16 cellular contexts compared by ENCODE assay signal in the genomic region with DNA sequence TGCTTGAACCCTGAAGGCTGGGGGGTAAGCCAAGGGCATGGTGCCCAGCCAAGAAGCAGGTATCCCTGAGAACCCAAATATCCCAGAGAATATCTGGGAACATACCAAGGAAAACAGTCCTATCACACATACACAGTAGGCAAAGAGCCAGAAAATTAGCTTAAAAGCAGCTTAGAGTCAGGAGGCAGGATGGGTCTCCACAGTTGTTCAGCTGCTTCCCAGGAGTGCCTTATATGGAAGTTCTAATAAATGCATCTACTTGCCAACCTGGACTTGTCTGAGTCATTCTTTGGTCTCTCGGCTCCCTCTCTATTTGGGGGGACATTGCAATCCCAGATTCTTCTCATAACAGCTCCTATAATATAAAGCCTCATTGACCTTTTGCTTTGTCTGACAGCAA. TPM values are rescaled to one million over a fixed set of nuclear protein-coding genes. Genes with fewer than 3 reads are reported as not detected.
DNase-seq lines count a peak whose midpoint lies in the region; ATAC-seq and TF ChIP-seq lines count a peak whose summit lies in the region.
"Had no signal": no experiment of that assay in that cellular context is flagged by ENCODE, and none has a peak within 500 bp of the region (broad histone marks: within the 10 kb centered on the region; RNA-seq: fewer than 3 reads in every experiment).

No MANE protein-coding gene starts in this region.

- TF ChIP-seq CTCF in coronary artery (IDR thresholded peaks at IDR 0.05) (no peak), left lung (IDR thresholded peaks at IDR 0.05) (no peak)

- no peaks in the 10 kb centered on the region for H3K9me3 ChIP-seq in left lung

- no peak for ATAC-seq in HG02938 (IDR thresholded peaks at IDR 0.05; ENCODE audit: unreplicated experiment)
- ATAC-seq in left lung = no peak
- ATAC-seq: natural killer cell, T-helper 17 cell had no signal

- no peaks in the 10 kb centered on the region for H3K27me3 ChIP-seq in left lung

- H3K4me1 ChIP-seq in left lung = no peaks in the 10 kb centered on the region

- no peak overlapping the region for H3K4me3 ChIP-seq in coronary artery
- no peak overlapping the region for H3K4me3 ChIP-seq in left lung

- intact Hi-C loops in left lung (cut with DNase I) = no loop called here

- peaks cover 0 to 59% of the 10 kb centered on the region in 2 donors for H3K36me3 ChIP-seq in left lung

- peak overlapping the region; percentile 6 to 27 for H3K27ac ChIP-seq in coronary artery
- no peak overlapping the region for H3K27ac ChIP-seq in left lung
- H3K27ac ChIP-seq: 22Rv1 had no signal

- peak; percentile 44 for DNase-seq in DMS 273 (lab: John Stamatoyannopoulos, UW; ENCODE audit: unreplicated experiment)
- DNase-seq in DMS 273 treated with DMSO at 0.1 percent for 48 hours (lab: John Stamatoyannopoulos, UW) = no peak
- DNase-seq in NCI-H446 treated with DMSO at 0.1 percent for 48 hours (lab: John Stamatoyannopoulos, UW) = peak; percentile 29
- no peak for DNase-seq in coronary artery (ENCODE audit: low spot score)
- DNase-seq in renal cortical epithelial cell (ENCODE audit: low read depth) = peak; percentile 84
- DNase-seq in NCI-H187 (lab: John Stamatoyannopoulos, UW) = no peak
- no peak for DNase-seq in left lung
- DNase-seq: amniotic stem cell; DMS79; natural killer cell; NCI-H1417; SHP77 treated with DMSO at 0.1 percent for 48 hours; stimulated activated naive CD4-positive, alpha-beta T cell treated with Interleukin-2 at 50 U/mL for 16 hours; T-helper 17 cell had no signal

RNA-seq across cellular contexts. Expression of a gene that starts 9.0 kb away (rescaled TPM):
- total RNA-seq in renal cortical epithelial cell (1.2 and 5.7 TPM in 2 replicates), left lung (1 to 10 TPM; 1.7 to 2.6 TPM)

RNA-seq across cellular contexts. Expression of a gene that starts 10.0 kb away (rescaled TPM):
- total RNA-seq in renal cortical epithelial cell (35.6 and 57.3 TPM in 2 replicates), left lung (10 to 100 TPM; 15.8 to 21.2 TPM)

RNA-seq across cellular contexts. Expression of a gene that starts 10.1 kb away (rescaled TPM):
- total RNA-seq in renal cortical epithelial cell (136 and 162 TPM in 2 replicates), left lung (10 to 100 TPM; 41.6 to 53.3 TPM)

Comparison
In these comparisons a context has a peak if more than half of its experiments do, and no peak if none do; other contexts are left out.
1. DNase-seq: peak in DMS 273 (single experiment), NCI-H446 treated with DMSO at 0.1 percent for 48 hours (single experiment) and renal cortical epithelial cell (single experiment); none in DMS 273 treated with DMSO at 0.1 percent for 48 hours (single experiment), coronary artery (single experiment), NCI-H187 (0 of 2) and left lung (0 of 2).
2. H3K27ac ChIP-seq: peak in coronary artery (2 of 2); none in left lung (0 of 2).